ENCODE assay signal across 23 cellular contexts in genomic region chr16:88521674-88522073, GRCh38.
"Had no signal": no experiment of that assay in that cellular context is flagged by ENCODE, and none has a peak within 500 bp of the region (broad histone marks: within the 10 kb centered on the region; RNA-seq: fewer than 3 reads in every experiment).

No MANE protein-coding gene starts in this region.

- H3K36me3 ChIP-seq: esophagus squamous epithelium, neutrophil, thoracic aorta, upper lobe of left lung, vagina had no signal

- ATAC-seq: effector memory CD8-positive, alpha-beta T cell; gastroesophageal sphincter; left ventricle myocardium superior had no signal

- H3K9me3 Mint-ChIP-seq: immature natural killer cell, nephron had no signal

- H3K27me3 Mint-ChIP-seq: effector memory CD8-positive, alpha-beta T cell had no signal

- FAIRE-seq: colon, keratinocyte, small intestine had no signal

- H3K27ac ChIP-seq: epithelial cell of prostate, esophagus squamous epithelium, gastroesophageal sphincter, neutrophil, thoracic aorta, upper lobe of left lung, vagina had no signal

- DNase-seq: effector memory CD8-positive, alpha-beta T cell; esophagus squamous epithelium; foreskin fibroblast; immature natural killer cell; mesenchymal stem cell; naive B cell; small intestine; stimulated activated CD4-positive, alpha-beta T cell treated with anti-CD3 and anti-CD28 coated beads, Interleukin-12 subunit alpha, Interleukin-12 subunit beta, amount 100 ng/mL, for 4 hours; stimulated activated naive CD4-positive, alpha-beta T cell; stomach; substantia nigra had no signal

- H3K4me3 ChIP-seq: esophagus squamous epithelium, gastroesophageal sphincter, lung, stomach, thoracic aorta, upper lobe of left lung, vagina had no signal

- H3K4me3 Mint-ChIP-seq: dendritic cell treated with granulocyte-macrophage colony-stimulating factor and Interleukin-4, amounts not matched to agents 40 ng/mL and 50 ng/mL, for 4 days; effector memory CD8-positive, alpha-beta T cell; immature natural killer cell; nephron had no signal

- H3K27ac Mint-ChIP-seq: dendritic cell treated with granulocyte-macrophage colony-stimulating factor and Interleukin-4, amounts not matched to agents 40 ng/mL and 50 ng/mL, for 4 days; naive B cell; nephron had no signal

- H3K9me3 ChIP-seq: esophagus squamous epithelium, gastroesophageal sphincter, neutrophil, stomach, thoracic aorta, upper lobe of left lung, vagina had no signal

- H3K27me3 ChIP-seq: vagina had no signal
